ENCODE assay signal across 8 cellular contexts in the genomic region with DNA sequence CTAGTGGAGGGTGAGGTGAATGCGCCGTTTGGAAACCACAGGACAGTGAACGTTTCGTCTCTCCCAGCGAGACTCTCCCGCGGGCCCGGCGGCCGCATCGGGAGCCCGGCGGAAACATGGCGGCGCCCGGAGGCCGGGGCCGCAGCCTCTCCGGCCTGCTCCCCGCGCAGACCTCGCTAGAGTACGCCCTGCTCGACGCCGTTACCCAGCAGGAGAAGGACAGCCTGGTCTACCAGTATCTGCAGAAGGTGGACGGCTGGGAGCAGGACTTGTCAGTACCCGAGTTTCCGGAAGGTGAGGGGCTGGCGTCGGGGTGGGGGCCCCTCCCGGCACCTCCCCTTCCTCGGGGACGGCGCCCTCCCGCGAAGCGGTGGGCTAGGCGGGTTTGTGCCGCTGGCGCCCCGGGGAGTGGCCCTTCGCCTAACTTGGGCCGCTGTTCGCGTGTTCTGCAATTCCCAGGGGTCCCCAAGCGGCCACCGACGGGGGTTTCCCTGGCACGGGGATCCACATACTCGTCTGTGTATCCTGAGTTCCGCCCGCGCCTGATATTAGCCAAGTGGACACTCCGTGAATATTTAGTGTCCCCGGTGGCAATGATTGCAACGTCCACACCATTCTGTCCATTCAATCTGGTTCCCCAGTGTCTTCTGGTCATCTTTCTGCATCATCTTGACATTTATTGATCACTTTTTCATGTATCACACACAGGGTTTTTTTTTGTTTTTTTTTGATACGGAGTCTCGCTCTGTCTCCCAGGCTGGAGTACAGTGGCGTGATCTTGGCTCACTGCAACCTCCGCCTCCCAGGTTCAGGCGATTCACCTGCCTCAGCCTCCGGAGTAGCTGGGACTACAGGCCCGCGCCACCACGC. TPM values are rescaled to one million over a fixed set of nuclear protein-coding genes. Genes with fewer than 3 reads are reported as not detected.
DNase-seq lines count a peak whose midpoint lies in the region; TF ChIP-seq lines count a peak whose summit lies in the region.

No MANE protein-coding gene starts in this region.

- DNase-seq in NCI-H1436 (lab: John Stamatoyannopoulos, UW): peak; percentile 48
- no peak for DNase-seq in NCI-H1436 treated with DMSO at 0.1 percent for 48 hours (lab: John Stamatoyannopoulos, UW)
- peak; percentile 15 to 62 for DNase-seq in HAP-1 (ENCODE audit: low spot score in 2 of 2)
- peak; percentile 85 for DNase-seq in NB4 (ENCODE audit: low read depth)
- DNase-seq in activated CD4-positive, alpha-beta T cell treated with anti-CD3 and anti-CD28 coated beads, Interleukin-2, amount 10 ng/mL, durations not matched to agents 7 days and 5 days: peak; percentile 48
- peak; percentile 80 for DNase-seq in ecto neural progenitor cell (ENCODE audit: low spot score)
- peak; percentile 31 to 92 for DNase-seq in lower leg skin (ENCODE audit: low spot score in 2 of 2)
- DNase-seq in stimulated activated CD8-positive, alpha-beta memory T cell treated with anti-CD3 and anti-CD28 coated beads, Interleukin-12 subunit alpha, Interleukin-12 subunit beta, amount 100 ng/mL, for 4 hours (ENCODE audit: low read depth): peak; percentile 22

- CTCF ChIA-PET in activated CD4-positive, alpha-beta T cell treated with anti-CD3 and anti-CD28 coated beads, Interleukin-2, amount 10 ng/mL, durations not matched to agents 7 days and 5 days (lab: Charles Lee): no interaction called here

- in situ Hi-C loops in HAP-1 (cut with MboI; ENCODE audit: low sequenced_read_pairs): no loop called here

- peak; percentile 25 for TF ChIP-seq POLR2A in NB4 (IDR thresholded peaks at IDR 0.05; ENCODE audit: extremely low read depth, insufficient read length)
- no peak for TF ChIP-seq POLR2A in lower leg skin (IDR thresholded peaks at IDR 0.05)

- H3K36me3 ChIP-seq in HAP-1 (replicated peaks): peaks cover 17% of the 10 kb centered on the region

- peak overlapping the region; percentile 98 for H3K27ac Mint-ChIP-seq in activated CD4-positive, alpha-beta T cell treated with anti-CD3 and anti-CD28 coated beads, Interleukin-2, amount 10 ng/mL, durations not matched to agents 7 days and 5 days

- H3K9me3 ChIP-seq in HAP-1: no peaks in the 10 kb centered on the region

- H3K36me3 Mint-ChIP-seq in activated CD4-positive, alpha-beta T cell treated with anti-CD3 and anti-CD28 coated beads, Interleukin-2, amount 10 ng/mL, durations not matched to agents 7 days and 5 days (ENCODE audit: low read depth): peaks cover 31% of the 10 kb centered on the region

- no peaks in the 10 kb centered on the region for H3K9me3 Mint-ChIP-seq in activated CD4-positive, alpha-beta T cell treated with anti-CD3 and anti-CD28 coated beads, Interleukin-2, amount 10 ng/mL, durations not matched to agents 7 days and 5 days

- H3K27me3 Mint-ChIP-seq in activated CD4-positive, alpha-beta T cell treated with anti-CD3 and anti-CD28 coated beads, Interleukin-2, amount 10 ng/mL, durations not matched to agents 7 days and 5 days: no peaks in the 10 kb centered on the region

- peaks cover 59% of the 10 kb centered on the region for H3K4me1 Mint-ChIP-seq in activated CD4-positive, alpha-beta T cell treated with anti-CD3 and anti-CD28 coated beads, Interleukin-2, amount 10 ng/mL, durations not matched to agents 7 days and 5 days

- H3K4me1 ChIP-seq in HAP-1: peaks cover 21% of the 10 kb centered on the region

- POLR2A ChIA-PET in activated CD4-positive, alpha-beta T cell treated with anti-CD3 and anti-CD28 coated beads, Interleukin-2, amount 10 ng/mL, durations not matched to agents 7 days and 5 days (lab: Charles Lee): no interaction called here

- intact Hi-C loops in lower leg skin (cut with DNase I; ENCODE audit: low total_unique reads): no loop called here

- WGBS in lower leg skin, 2 donors: 2 to 3% methylated on average over 55 to 60 of the region's 66 CpGs

- TF ChIP-seq CTCF in NB4 (IDR thresholded peaks at IDR 0.05; ENCODE audit: low read depth, low read length): no peak
- TF ChIP-seq CTCF in lower leg skin (IDR thresholded peaks at IDR 0.05): no peak

- no peaks in the 10 kb centered on the region for H3K27me3 ChIP-seq in HAP-1 (ENCODE audit: low read depth)

- H3K4me3 ChIP-seq in HAP-1: peak overlapping the region; percentile 73
- H3K4me3 ChIP-seq in NB4 (ENCODE audit: low read depth, low read length): peak overlapping the region; percentile 91
- H3K4me3 ChIP-seq in lower leg skin (ENCODE audit: low read depth, poor library complexity, severe bottlenecking): peak overlapping the region; percentile 78

- peak overlapping the region; percentile 97 for H3K4me3 Mint-ChIP-seq in activated CD4-positive, alpha-beta T cell treated with anti-CD3 and anti-CD28 coated beads, Interleukin-2, amount 10 ng/mL, durations not matched to agents 7 days and 5 days

RNA-seq across cellular contexts. Expression of a gene that starts 0.5 kb away (rescaled TPM):
- 10 to 100 TPM; 21.4 to 23.7 TPM for total RNA-seq in activated CD4-positive, alpha-beta T cell treated with anti-CD3 and anti-CD28 coated beads, Interleukin-2, amount 10 ng/mL, durations not matched to agents 7 days and 5 days
- 10 to 100 TPM; 18.9 to 71.2 (median 48.0) TPM for total RNA-seq in lower leg skin

RNA-seq across cellular contexts. Expression of a gene that starts 1.1 kb away (rescaled TPM):
- 10 to 100 TPM; 12.7 to 13.9 TPM for total RNA-seq in activated CD4-positive, alpha-beta T cell treated with anti-CD3 and anti-CD28 coated beads, Interleukin-2, amount 10 ng/mL, durations not matched to agents 7 days and 5 days
- 1 to 10 TPM; 2.1 to 5.5 (median 3.8) TPM for total RNA-seq in lower leg skin
